Comparison of ENCODE assay signal across 9 cellular contexts in the genomic region with DNA sequence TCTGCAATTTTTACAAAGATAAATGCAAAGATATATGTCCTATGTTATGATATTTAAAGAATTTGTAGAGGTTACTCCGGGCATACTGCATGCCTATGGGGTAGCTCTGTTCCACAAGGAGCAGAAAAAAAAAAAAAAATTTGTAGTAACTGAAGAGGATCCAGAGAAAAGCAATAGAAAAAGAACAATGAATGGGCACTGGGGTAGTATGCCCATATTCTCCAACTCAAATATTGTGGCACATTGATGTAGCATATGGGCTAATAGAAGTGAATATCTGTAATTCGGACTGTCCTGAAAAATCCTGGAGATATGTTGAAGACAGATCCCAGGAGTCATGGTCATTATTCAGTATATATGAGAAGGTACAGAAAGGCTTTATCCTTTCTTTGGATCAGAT. TPM values are rescaled to one million over a fixed set of nuclear protein-coding genes. Genes with fewer than 3 reads are reported as not detected.
DNase-seq lines count a peak whose midpoint lies in the region; ATAC-seq lines count a peak whose summit lies in the region.
"Had no signal": no experiment of that assay in that cellular context is flagged by ENCODE, and none has a peak within 500 bp of the region (broad histone marks: within the 10 kb centered on the region; RNA-seq: fewer than 3 reads in every experiment).

No MANE protein-coding gene starts in this region.

- intact Hi-C loops in activated CD4-positive, alpha-beta T cell treated with anti-CD3 and anti-CD28 coated beads for 36 hours (cut with DNase I, micrococcal nuclease), result loop anchor here (5.0 to 10.0 kb wide), 8 partner anchors 37 to 1298 kb away; partner anchors contain the start of genes CDCA8 (in 1 of the 2), MYCBP (in 1 of the 2), NDUFS5 (in 1 of the 2) and PABPC4 (in 1 of the 2)
- intact Hi-C loops in activated CD4-positive, alpha-beta memory T cell treated with anti-CD3 and anti-CD28 coated beads for 36 hours (cut with micrococcal nuclease), result loop anchor here (2.0 to 10.0 kb wide), 3 partner anchors 37 to 205 kb away; partner anchors contain the start of genes MYCBP and NDUFS5

- no peak overlapping the region for H3K9ac ChIP-seq in iPS-15b (ENCODE audit: low read depth, low read length)

- peak overlapping the region; percentile 79 for H3K27ac Mint-ChIP-seq in activated CD4-positive, alpha-beta T cell treated with anti-CD3 and anti-CD28 coated beads for 36 hours
- H3K27ac Mint-ChIP-seq in activated CD4-positive, alpha-beta memory T cell treated with anti-CD3 and anti-CD28 coated beads for 36 hours, result peak overlapping the region; percentile 83
- peak overlapping the region; percentile 97 for H3K27ac Mint-ChIP-seq in stimulated activated naive B cell treated with anti-CD40 and anti-IgM and Interleukin-4, amounts not matched to agents 10 μg/mL and 1 μg/mL and 100 μg/mL, for 72 hours

- H3K9me3 Mint-ChIP-seq in activated CD4-positive, alpha-beta T cell treated with anti-CD3 and anti-CD28 coated beads for 36 hours (ENCODE audit: low read depth), result no peaks in the 10 kb centered on the region
- H3K9me3 Mint-ChIP-seq in activated CD4-positive, alpha-beta memory T cell treated with anti-CD3 and anti-CD28 coated beads for 36 hours, result no peaks in the 10 kb centered on the region
- H3K9me3 Mint-ChIP-seq in stimulated activated naive B cell treated with anti-CD40 and anti-IgM and Interleukin-4, amounts not matched to agents 10 μg/mL and 1 μg/mL and 100 μg/mL, for 72 hours, result no peaks in the 10 kb centered on the region

- H3K4me1 ChIP-seq in iPS-15b (ENCODE audit: control insufficient read depth, insufficient read depth, low read length), result peaks cover 28% of the 10 kb centered on the region

- peak overlapping the region; percentile 48 for H3K4me3 ChIP-seq in iPS-15b (ENCODE audit: low read depth, low read length)

- POLR2A ChIA-PET in activated CD4-positive, alpha-beta T cell treated with anti-CD3 and anti-CD28 coated beads for 36 hours (lab: Charles Lee), result no interaction called here
- POLR2A ChIA-PET in activated CD4-positive, alpha-beta memory T cell treated with anti-CD3 and anti-CD28 coated beads for 36 hours (lab: Charles Lee), result interaction anchor here (1.3 to 1.5 kb wide), 2 partner anchors 13 to 130 kb away, joined by 3 to 6 read pairs; partner anchors contain the start of gene RRAGC

- DNase-seq in activated CD4-positive, alpha-beta T cell treated with anti-CD3 and anti-CD28 coated beads for 36 hours, result no peak
- no peak for DNase-seq in activated CD4-positive, alpha-beta T cell treated with anti-CD3 and anti-CD28 coated beads, Interleukin-2, amount 50 U/mL, for 48 hours
- no peak for DNase-seq in activated CD4-positive, alpha-beta memory T cell treated with anti-CD3 and anti-CD28 coated beads for 36 hours
- DNase-seq in stimulated activated naive B cell treated with anti-CD40 and anti-IgM and Interleukin-4, amounts not matched to agents 10 μg/mL and 1 μg/mL and 100 μg/mL, for 72 hours, result no peak
- DNase-seq in NCI-H146 treated with DMSO at 0.1 percent for 48 hours (lab: John Stamatoyannopoulos, UW; ENCODE audit: unreplicated experiment), result no peak
- DNase-seq: activated CD8-positive, alpha-beta memory T cell treated with anti-CD3 and anti-CD28 coated beads, Interleukin-2, amount 50 U/mL, for 48 hours had no signal

- no peaks in the 10 kb centered on the region for H3K9me3 ChIP-seq in iPS-15b (ENCODE audit: control insufficient read depth, insufficient read depth, low read length)

- H3K36me3 Mint-ChIP-seq in activated CD4-positive, alpha-beta T cell treated with anti-CD3 and anti-CD28 coated beads for 36 hours (ENCODE audit: low read depth), result peaks cover 20% of the 10 kb centered on the region
- peaks cover 20% of the 10 kb centered on the region for H3K36me3 Mint-ChIP-seq in activated CD4-positive, alpha-beta memory T cell treated with anti-CD3 and anti-CD28 coated beads for 36 hours
- peaks cover 14 to 21% of the 10 kb centered on the region in 2 donors for H3K36me3 Mint-ChIP-seq in stimulated activated naive B cell treated with anti-CD40 and anti-IgM and Interleukin-4, amounts not matched to agents 10 μg/mL and 1 μg/mL and 100 μg/mL, for 72 hours

- peaks cover 3% of the 10 kb centered on the region for H3K36me3 ChIP-seq in iPS-15b (ENCODE audit: control insufficient read depth, insufficient read depth, low read length)

- peaks cover 45% of the 10 kb centered on the region for H3K4me1 Mint-ChIP-seq in activated CD4-positive, alpha-beta T cell treated with anti-CD3 and anti-CD28 coated beads for 36 hours
- peaks cover 38% of the 10 kb centered on the region for H3K4me1 Mint-ChIP-seq in activated CD4-positive, alpha-beta memory T cell treated with anti-CD3 and anti-CD28 coated beads for 36 hours (ENCODE audit: low read depth)
- H3K4me1 Mint-ChIP-seq in stimulated activated naive B cell treated with anti-CD40 and anti-IgM and Interleukin-4, amounts not matched to agents 10 μg/mL and 1 μg/mL and 100 μg/mL, for 72 hours, result peaks cover 13 to 25% of the 10 kb centered on the region in 2 donors

- H3K27me3 ChIP-seq in iPS-15b (ENCODE audit: control insufficient read depth, insufficient read depth, low read length), result no peaks in the 10 kb centered on the region

- CTCF ChIA-PET in activated CD4-positive, alpha-beta T cell treated with anti-CD3 and anti-CD28 coated beads for 36 hours (lab: Charles Lee), result interaction anchor here (1.0 to 1.3 kb wide), 4 partner anchors 12 to 109 kb away, joined by 3 to 5 read pairs (median 3); no protein-coding TSS in a partner anchor
- CTCF ChIA-PET in activated CD4-positive, alpha-beta memory T cell treated with anti-CD3 and anti-CD28 coated beads for 36 hours (lab: Charles Lee), result interaction anchor here (0.9 to 2.9 kb wide), 3 partner anchors 10 to 134 kb away, joined by 3 to 6 read pairs (median 3); no protein-coding TSS in a partner anchor

- peak overlapping the region; percentile 87 for H3K4me3 Mint-ChIP-seq in activated CD4-positive, alpha-beta T cell treated with anti-CD3 and anti-CD28 coated beads for 36 hours
- H3K4me3 Mint-ChIP-seq in activated CD4-positive, alpha-beta memory T cell treated with anti-CD3 and anti-CD28 coated beads for 36 hours, result peak overlapping the region; percentile 81
- H3K4me3 Mint-ChIP-seq in stimulated activated naive B cell treated with anti-CD40 and anti-IgM and Interleukin-4, amounts not matched to agents 10 μg/mL and 1 μg/mL and 100 μg/mL, for 72 hours, result peak overlapping the region in 1 of 2 donors; percentile 90

- H3K27me3 Mint-ChIP-seq in activated CD4-positive, alpha-beta T cell treated with anti-CD3 and anti-CD28 coated beads for 36 hours, result no peaks in the 10 kb centered on the region
- no peaks in the 10 kb centered on the region for H3K27me3 Mint-ChIP-seq in activated CD4-positive, alpha-beta memory T cell treated with anti-CD3 and anti-CD28 coated beads for 36 hours
- H3K27me3 Mint-ChIP-seq in stimulated activated naive B cell treated with anti-CD40 and anti-IgM and Interleukin-4, amounts not matched to agents 10 μg/mL and 1 μg/mL and 100 μg/mL, for 72 hours, result peaks cover 0 to 3% of the 10 kb centered on the region in 2 donors

- no peak for ATAC-seq in activated CD4-positive, alpha-beta T cell treated with anti-CD3 and anti-CD28 coated beads for 36 hours
- no peak for ATAC-seq in stimulated activated naive B cell treated with anti-CD40 and anti-IgM and Interleukin-4, amounts not matched to agents 10 μg/mL and 1 μg/mL and 100 μg/mL, for 72 hours (replicated peaks)
- ATAC-seq in HG03378 (IDR thresholded peaks at IDR 0.05; ENCODE audit: unreplicated experiment), result no peak
- ATAC-seq in HG03457 (IDR thresholded peaks at IDR 0.05; ENCODE audit: unreplicated experiment), result no peak

RNA-seq across cellular contexts. Expression of gene AKIRIN1, which starts 1.1 kb away (rescaled TPM):
- 10 to 100 TPM; 65.7 to 86.0 TPM for total RNA-seq in activated CD4-positive, alpha-beta T cell treated with anti-CD3 and anti-CD28 coated beads for 36 hours
- total RNA-seq in activated CD4-positive, alpha-beta memory T cell treated with anti-CD3 and anti-CD28 coated beads for 36 hours, result 10 to 100 TPM; 73.2 to 74.3 TPM

RNA-seq across cellular contexts. Expression of gene NDUFS5, which starts 36.2 kb away (rescaled TPM):
- 100 to 1,000 TPM; 150 to 220 TPM for total RNA-seq in activated CD4-positive, alpha-beta T cell treated with anti-CD3 and anti-CD28 coated beads for 36 hours
- total RNA-seq in activated CD4-positive, alpha-beta memory T cell treated with anti-CD3 and anti-CD28 coated beads for 36 hours, result 100 to 1,000 TPM; 238 to 240 TPM

RNA-seq across cellular contexts. Expression of gene RHBDL2, which starts 48.3 kb away (rescaled TPM):
- not detected for total RNA-seq in activated CD4-positive, alpha-beta T cell treated with anti-CD3 and anti-CD28 coated beads for 36 hours
- not detected for total RNA-seq in activated CD4-positive, alpha-beta memory T cell treated with anti-CD3 and anti-CD28 coated beads for 36 hours
